24 cellular contexts compared by ENCODE assay signal in the genomic region with DNA sequence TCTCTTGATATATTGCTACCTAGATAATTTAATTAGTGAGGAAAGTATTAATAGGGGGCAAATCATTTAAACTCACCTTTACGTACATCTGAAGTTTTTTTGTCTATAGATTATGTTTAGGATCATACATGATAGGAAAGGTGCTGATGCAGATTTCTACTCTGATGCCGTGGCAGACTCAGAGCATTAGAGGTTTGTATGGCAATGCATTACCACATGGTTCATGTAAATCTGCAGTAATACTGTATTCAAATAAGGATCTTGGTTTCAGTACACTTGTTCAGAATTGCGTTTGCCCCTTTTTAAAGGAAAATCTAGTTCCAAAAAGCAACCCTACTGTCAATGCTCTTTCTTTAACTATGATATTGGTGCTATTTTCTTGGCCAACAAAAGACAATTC.
A peak's percentile ranks its signal among the peaks of the same experiment; 100 is the strongest.
DNase-seq lines count a peak whose midpoint lies in the region; ATAC-seq and TF ChIP-seq lines count a peak whose summit lies in the region.
"Had no signal": no experiment of that assay in that cellular context is flagged by ENCODE, and none has a peak within 500 bp of the region (broad histone marks: within the 10 kb centered on the region; RNA-seq: fewer than 3 reads in every experiment).

No MANE protein-coding gene starts in this region.

- peak overlapping the region; percentile 42 for H3K27ac Mint-ChIP-seq in activated T-cell treated with anti-CD3 and anti-CD28 coated beads, Interleukin-2, amount 50 U/mL, for 72 hours
- H3K27ac Mint-ChIP-seq in activated T-helper 17 cell treated with anti-CD3 and anti-CD28 coated beads, Interleukin-2, amount 50 U/mL, for 72 hours, result no peak overlapping the region
- H3K27ac Mint-ChIP-seq: dendritic cell treated with granulocyte-macrophage colony-stimulating factor and Interleukin-4, amounts not matched to agents 40 ng/mL and 50 ng/mL, for 4 days; type B pancreatic cell; WTC11 had no signal

- H3K27me3 ChIP-seq in foreskin keratinocyte, result no peaks in the 10 kb centered on the region
- H3K27me3 ChIP-seq: cardiac muscle cell, right atrium auricular region had no signal

- TF ChIP-seq CTCF in NB4 (IDR thresholded peaks at IDR 0.05; ENCODE audit: low read depth, low read length) (no peak), foreskin keratinocyte (conservative IDR thresholded peaks at IDR 0.05) (no peak)

- peak overlapping the region; percentile 42 for H3K4me3 ChIP-seq in NB4 (ENCODE audit: low read depth, low read length)
- H3K4me3 ChIP-seq: cardiac muscle cell, right atrium auricular region had no signal

- peak overlapping the region; percentile 10 to 31 for H3K4me3 Mint-ChIP-seq in activated T-cell treated with anti-CD3 and anti-CD28 coated beads, Interleukin-2, amount 50 U/mL, for 72 hours
- peak overlapping the region; percentile 25 for H3K4me3 Mint-ChIP-seq in activated T-helper 17 cell treated with anti-CD3 and anti-CD28 coated beads, Interleukin-2, amount 50 U/mL, for 72 hours
- H3K4me3 Mint-ChIP-seq: dendritic cell treated with granulocyte-macrophage colony-stimulating factor and Interleukin-4, amounts not matched to agents 40 ng/mL and 50 ng/mL, for 4 days; type B pancreatic cell; WTC11 had no signal

- H3K27ac ChIP-seq in foreskin keratinocyte, result no peak overlapping the region
- H3K27ac ChIP-seq: cardiac muscle cell, right atrium auricular region had no signal

- peak in 1 of 2 donors; percentile 42 for ATAC-seq in activated T-cell treated with anti-CD3 and anti-CD28 coated beads, Interleukin-2, amount 50 U/mL, for 72 hours (replicated peaks in 1 of 2)
- no peak for ATAC-seq in activated T-helper 17 cell treated with anti-CD3 and anti-CD28 coated beads, Interleukin-2, amount 50 U/mL, for 72 hours (replicated peaks)
- ATAC-seq in GM19452 (IDR thresholded peaks at IDR 0.05; ENCODE audit: unreplicated experiment) (no peak), foreskin keratinocyte (no peak), GM19397 (IDR thresholded peaks at IDR 0.05; ENCODE audit: unreplicated experiment) (no peak)
- ATAC-seq: left colon; naive thymus-derived CD4-positive, alpha-beta T cell; WTC11 had no signal

- H3K4me1 Mint-ChIP-seq in activated T-cell treated with anti-CD3 and anti-CD28 coated beads, Interleukin-2, amount 50 U/mL, for 72 hours (ENCODE audit: low read depth), result peaks cover 70% of the 10 kb centered on the region
- peaks cover 11% of the 10 kb centered on the region for H3K4me1 Mint-ChIP-seq in activated T-helper 17 cell treated with anti-CD3 and anti-CD28 coated beads, Interleukin-2, amount 50 U/mL, for 72 hours

- no peaks in the 10 kb centered on the region for H3K27me3 Mint-ChIP-seq in activated T-cell treated with anti-CD3 and anti-CD28 coated beads, Interleukin-2, amount 50 U/mL, for 72 hours (ENCODE audit: low read depth)
- no peaks in the 10 kb centered on the region for H3K27me3 Mint-ChIP-seq in activated T-helper 17 cell treated with anti-CD3 and anti-CD28 coated beads, Interleukin-2, amount 50 U/mL, for 72 hours
- H3K27me3 Mint-ChIP-seq: dendritic cell treated with granulocyte-macrophage colony-stimulating factor and Interleukin-4, amounts not matched to agents 40 ng/mL and 50 ng/mL, for 4 days; naive thymus-derived CD4-positive, alpha-beta T cell; type B pancreatic cell had no signal

- H3K9me3 Mint-ChIP-seq in activated T-cell treated with anti-CD3 and anti-CD28 coated beads, Interleukin-2, amount 50 U/mL, for 72 hours, result no peaks in the 10 kb centered on the region
- H3K9me3 Mint-ChIP-seq in activated T-helper 17 cell treated with anti-CD3 and anti-CD28 coated beads, Interleukin-2, amount 50 U/mL, for 72 hours, result no peaks in the 10 kb centered on the region
- H3K9me3 Mint-ChIP-seq: dendritic cell treated with granulocyte-macrophage colony-stimulating factor and Interleukin-4, amounts not matched to agents 40 ng/mL and 50 ng/mL, for 4 days; naive thymus-derived CD4-positive, alpha-beta T cell; type B pancreatic cell; WTC11 had no signal

- TF ChIP-seq POLR2A in NB4 (IDR thresholded peaks at IDR 0.05; ENCODE audit: extremely low read depth, insufficient read length), result no peak

- H3K36me3 Mint-ChIP-seq in activated T-cell treated with anti-CD3 and anti-CD28 coated beads, Interleukin-2, amount 50 U/mL, for 72 hours (ENCODE audit: insufficient read depth in 2 of 2), result peaks cover 0 to 2% of the 10 kb centered on the region in 2 donors
- no peaks in the 10 kb centered on the region for H3K36me3 Mint-ChIP-seq in activated T-helper 17 cell treated with anti-CD3 and anti-CD28 coated beads, Interleukin-2, amount 50 U/mL, for 72 hours (ENCODE audit: low read depth)
- H3K36me3 Mint-ChIP-seq: WTC11 had no signal

- no peak for DNase-seq in activated T-cell treated with anti-CD3 and anti-CD28 coated beads, Interleukin-2, amount 50 U/mL, for 72 hours
- no peak for DNase-seq in activated T-cell treated with anti-CD3 and anti-CD28 coated beads, Interleukin-2, amount 50 U/mL, for 48 hours
- DNase-seq in NB4 (ENCODE audit: low read depth) (no peak), superior temporal gyrus (ENCODE audit: extremely low spot score) (peak; percentile 36), foreskin keratinocyte (no peak)
- DNase-seq: activated CD4-positive, alpha-beta T cell treated with anti-CD3 and anti-CD28 coated beads, Interleukin-2, amount 50 U/mL, for 48 hours; activated naive CD4-positive, alpha-beta T cell; activated T-cell treated with anti-CD3 and anti-CD28 coated beads for 4 hours; Calu3; left colon; naive thymus-derived CD4-positive, alpha-beta T cell; NCI-H1417; NCI-H2107; NCI-H510A; stimulated activated CD4-positive, alpha-beta T cell treated with anti-CD3 and anti-CD28 coated beads, Interleukin-4, amount 100 ng/mL, for 24 hours; stimulated activated naive CD4-positive, alpha-beta T cell treated with Interleukin-2 at 50 U/mL for 16 hours had no signal

- H3K4me1 ChIP-seq in foreskin keratinocyte, result peaks cover 27% of the 10 kb centered on the region
- H3K4me1 ChIP-seq: right atrium auricular region had no signal
